Comparison of ENCODE assay signal across 1 cellular context in genomic region chr11:107689317-107690202, GRCh38.
TF ChIP-seq lines count a peak whose summit lies in the region.

No MANE protein-coding gene starts in this region.

TF ChIP-seq in HepG2, 621 proteins besides CTCF, POLR2A, EP300 and RAD21 (continued from another document):
- no peak for TF ChIP-seq AHDC1 (CRISPR knock-in tag; IDR thresholded peaks at IDR 0.05; ENCODE audit: borderline replicate concordance)
- TF ChIP-seq RXRA (CRISPR knock-in tag; IDR thresholded peaks at IDR 0.05) = no peak
- TF ChIP-seq MED8 (CRISPR knock-in tag; IDR thresholded peaks at IDR 0.05; ENCODE audit: insufficient replicate concordance) = no peak
